8 cellular contexts compared by ENCODE assay signal in the genomic region with DNA sequence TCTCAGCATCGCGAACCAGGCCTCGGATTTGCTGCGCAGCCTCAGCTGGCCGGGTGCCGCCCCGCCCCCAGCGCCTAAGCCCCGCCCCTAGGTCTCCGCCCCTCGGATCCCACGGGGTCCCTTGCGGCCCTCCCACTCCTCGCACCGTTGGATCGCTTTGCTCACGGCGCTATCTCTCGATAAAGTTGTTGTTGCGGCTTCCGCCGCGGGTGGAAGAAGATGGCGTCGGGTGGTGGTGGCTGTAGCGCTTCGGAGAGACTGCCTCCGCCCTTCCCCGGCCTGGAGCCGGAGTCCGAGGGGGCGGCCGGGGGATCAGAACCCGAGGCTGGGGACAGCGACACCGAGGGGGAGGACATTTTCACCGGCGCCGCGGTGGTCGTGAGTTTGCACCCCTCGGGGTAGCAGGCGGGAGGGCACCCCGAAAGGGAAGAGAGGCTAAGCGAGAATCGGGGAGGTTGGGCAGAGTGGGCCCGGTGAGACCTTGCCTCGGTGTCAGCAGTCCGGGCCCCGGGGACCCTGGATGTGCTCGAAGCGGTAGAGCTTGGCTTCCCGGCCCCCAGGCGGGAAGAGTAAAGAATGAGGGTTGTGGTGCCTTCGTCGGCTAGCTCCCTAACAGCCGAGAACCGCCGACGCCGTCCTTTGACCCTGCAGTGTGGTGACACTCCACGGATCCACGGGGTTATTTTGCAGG. TPM values are rescaled to one million over a fixed set of nuclear protein-coding genes. Genes with fewer than 3 reads are reported as not detected.
DNase-seq lines count a peak whose midpoint lies in the region; ATAC-seq lines count a peak whose summit lies in the region.

A gene with protein sequence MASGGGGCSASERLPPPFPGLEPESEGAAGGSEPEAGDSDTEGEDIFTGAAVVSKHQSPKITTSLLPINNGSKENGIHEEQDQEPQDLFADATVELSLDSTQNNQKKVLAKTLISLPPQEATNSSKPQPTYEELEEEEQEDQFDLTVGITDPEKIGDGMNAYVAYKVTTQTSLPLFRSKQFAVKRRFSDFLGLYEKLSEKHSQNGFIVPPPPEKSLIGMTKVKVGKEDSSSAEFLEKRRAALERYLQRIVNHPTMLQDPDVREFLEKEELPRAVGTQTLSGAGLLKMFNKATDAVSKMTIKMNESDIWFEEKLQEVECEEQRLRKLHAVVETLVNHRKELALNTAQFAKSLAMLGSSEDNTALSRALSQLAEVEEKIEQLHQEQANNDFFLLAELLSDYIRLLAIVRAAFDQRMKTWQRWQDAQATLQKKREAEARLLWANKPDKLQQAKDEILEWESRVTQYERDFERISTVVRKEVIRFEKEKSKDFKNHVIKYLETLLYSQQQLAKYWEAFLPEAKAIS (plus strand): TSS at position 188 of the 691 bp plus-strand sequence. CDS start 32 bp downstream, at position 220.

- DNase-seq in Ammon's horn (ENCODE audit: low spot score) (peak; percentile 96), HK-2 (ENCODE audit: unreplicated experiment) (peak; percentile 85), NCI-H82 (lab: John Stamatoyannopoulos, UW) (peak; percentile 96), dedifferentiated amniotic fluid mesenchymal stem cell (ENCODE audit: extremely low spot score) (peak; percentile 94), left lobe of liver (ENCODE audit: low spot score) (peak; percentile 95)
- DNase-seq in activated CD4-positive, alpha-beta T cell treated with anti-CD3 and anti-CD28 coated beads, Interleukin-2, amount 50 U/mL, for 4 hours, result peak; percentile 93
- DNase-seq in stimulated activated CD4-positive, alpha-beta T cell treated with anti-CD3 and anti-CD28 coated beads, Interleukin-1b, Interleukin-23, amount 100 ng/mL, for 48 hours, result peak; percentile 96

- ATAC-seq in GM19324 (IDR thresholded peaks at IDR 0.05; ENCODE audit: low FRiP score, unreplicated experiment) (peak; percentile 56), left lobe of liver (peak; percentile 77)

RNA-seq across cellular contexts. Expression of the gene that starts here (rescaled TPM):
- total RNA-seq in left lobe of liver, result 66.2 TPM

Comparison
In these comparisons a context has a peak if more than half of its experiments do, and no peak if none do; other contexts are left out.
1. Peak in every context shown above with its lines: DNase-seq and ATAC-seq.